19 cellular contexts compared by ENCODE assay signal in the genomic region with DNA sequence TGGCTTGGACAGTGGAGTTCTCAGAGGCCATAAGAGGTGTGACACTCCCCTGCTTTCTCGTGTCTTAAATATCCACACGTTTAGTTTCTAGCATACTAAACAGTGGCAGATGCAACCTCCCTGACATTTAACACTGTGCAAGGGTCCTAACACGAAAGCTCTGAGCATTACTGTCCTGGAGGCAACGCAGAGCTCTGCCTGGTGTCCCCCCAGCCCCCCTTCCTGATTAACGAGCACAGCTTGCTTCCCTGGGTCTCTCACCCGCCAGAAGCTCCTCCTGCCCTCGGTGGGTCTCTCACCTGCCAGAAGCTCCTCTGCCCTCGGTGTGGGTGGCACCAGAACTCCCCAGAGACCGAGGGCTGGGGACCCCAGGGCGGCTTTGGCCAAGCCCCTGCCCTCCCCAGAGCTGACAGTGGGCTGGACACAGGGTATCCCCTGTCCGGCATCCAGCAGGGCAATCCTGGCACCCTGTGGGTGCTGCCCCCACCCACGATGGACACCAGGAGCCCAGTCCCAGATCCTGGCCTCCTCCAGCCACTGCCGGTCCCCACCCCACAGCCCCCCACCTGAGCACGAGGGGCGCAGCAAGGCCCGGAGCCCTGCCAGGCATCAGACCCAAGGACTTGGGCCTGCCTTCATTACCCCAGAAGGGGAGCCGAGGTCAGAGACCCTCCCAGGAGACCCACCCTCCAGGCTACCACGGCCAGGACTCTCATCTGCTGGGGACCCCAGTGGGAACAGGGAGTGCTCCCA.
A peak's percentile ranks its signal among the peaks of the same experiment; 100 is the strongest.
DNase-seq lines count a peak whose midpoint lies in the region; ATAC-seq lines count a peak whose summit lies in the region.
"Had no signal": no experiment of that assay in that cellular context is flagged by ENCODE, and none has a peak within 500 bp of the region (broad histone marks: within the 10 kb centered on the region; RNA-seq: fewer than 3 reads in every experiment).

No MANE protein-coding gene starts in this region.

- no peak for ATAC-seq in HG03565 (IDR thresholded peaks at IDR 0.05; ENCODE audit: unreplicated experiment)

- peaks cover 18% of the 10 kb centered on the region for H3K36me3 ChIP-seq in BLaER1
- H3K36me3 ChIP-seq in NT2/D1 (ENCODE audit: insufficient read depth, insufficient read length, low read length) = peaks cover 20% of the 10 kb centered on the region
- H3K36me3 ChIP-seq: SJCRH30 had no signal

- H3K27ac ChIP-seq in BLaER1 = no peak overlapping the region
- H3K27ac ChIP-seq: SJCRH30 had no signal

- DNase-seq in NCI-H2171 treated with DMSO at 0.1 percent for 48 hours (lab: John Stamatoyannopoulos, UW) (peak; percentile 53), NCI-H2171 (lab: John Stamatoyannopoulos, UW) (no peak), NT2/D1 (ENCODE audit: low read depth, low spot score) (no peak), left kidney (ENCODE audit: low read depth, low spot score) (peak; percentile 49)
- DNase-seq in activated CD4-positive, alpha-beta T cell treated with anti-CD3 and anti-CD28 coated beads for 48 hours = no peak
- DNase-seq: CD4-positive, alpha-beta T cell; COR-L47; DND-41; HCEC 1CT; KG1; NCI-H1092 treated with DMSO at 0.1 percent for 48 hours; NCI-H2029 treated with DMSO at 0.1 percent for 48 hours; NCI-H510A; NK-92 treated with Interleukin-12 subunit alpha and Interleukin-12 subunit beta, amount 100 ng/mL, for 24 hours had no signal

- H3K4me2 ChIP-seq in BLaER1 = peak overlapping the region; percentile 60
- H3K4me2 ChIP-seq: GM23338 had no signal

- H3K9ac ChIP-seq in BLaER1 (no peak overlapping the region), NT2/D1 (ENCODE audit: insufficient read length, low read depth) (peak overlapping the region; percentile 70)

- H3K4me1 ChIP-seq in BLaER1 = peaks cover 44% of the 10 kb centered on the region
- H3K4me1 ChIP-seq in NT2/D1 (ENCODE audit: insufficient read depth, insufficient read length) = peaks cover 31% of the 10 kb centered on the region

- peaks cover 35% of the 10 kb centered on the region for H4K20me1 ChIP-seq in BLaER1

- H3K4me3 ChIP-seq in BLaER1 (no peak overlapping the region), NT2/D1 (ENCODE audit: insufficient read length, low read depth) (no peak overlapping the region)
- H3K4me3 ChIP-seq: GM12878, GM23338, SJCRH30 had no signal

- H3K9me3 ChIP-seq in BLaER1 (no peaks in the 10 kb centered on the region), NT2/D1 (ENCODE audit: insufficient read depth, low read length) (no peaks in the 10 kb centered on the region)
- H3K9me3 ChIP-seq: SJCRH30 had no signal

- peaks cover 30% of the 10 kb centered on the region for H3K27me3 ChIP-seq in BLaER1
- H3K27me3 ChIP-seq in NT2/D1 (ENCODE audit: insufficient read depth, insufficient read length) = no peaks in the 10 kb centered on the region

Comparison
In these comparisons a context has a peak if more than half of its experiments do, and no peak if none do; other contexts are left out.
1. DNase-seq: peak in NCI-H2171 treated with DMSO at 0.1 percent for 48 hours (single experiment) and left kidney (single experiment); none in NCI-H2171 (single experiment), NT2/D1 (single experiment) and activated CD4-positive, alpha-beta T cell treated with anti-CD3 and anti-CD28 coated beads for 48 hours (single experiment).